29 cellular contexts compared by ENCODE assay signal in the genomic region with DNA sequence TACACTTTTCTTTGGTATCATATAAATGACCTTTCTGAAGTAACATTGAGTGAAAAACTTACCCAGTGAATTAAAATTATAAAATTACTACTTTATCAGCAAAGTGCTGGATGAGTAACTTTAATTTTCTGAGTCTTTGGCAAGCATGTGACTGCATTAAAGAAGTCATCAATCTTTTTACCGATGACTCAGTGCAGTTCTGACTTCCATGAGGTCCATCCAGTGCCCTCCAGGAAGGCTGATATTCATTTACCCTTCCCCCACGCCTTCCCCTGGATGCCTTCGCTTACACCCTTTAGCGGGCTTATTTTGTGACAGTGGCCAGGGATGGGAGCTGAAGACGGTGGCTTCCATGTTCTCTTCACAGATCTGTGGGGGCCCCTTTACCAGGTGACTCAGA.
"Had no signal": no experiment of that assay in that cellular context is flagged by ENCODE, and none has a peak within 500 bp of the region (broad histone marks: within the 10 kb centered on the region; RNA-seq: fewer than 3 reads in every experiment).

No MANE protein-coding gene starts in this region.

- H3K36me3 ChIP-seq: colonic mucosa, gastroesophageal sphincter, heart left ventricle, left lung, ovary, sigmoid colon, stomach, thyroid gland, upper lobe of left lung had no signal

- H3K4me1 ChIP-seq: colonic mucosa, gastroesophageal sphincter, heart left ventricle, left lung, psoas muscle, sigmoid colon, stomach, thyroid gland, upper lobe of left lung had no signal

- H3K27ac ChIP-seq: colonic mucosa, epithelial cell of prostate, gastroesophageal sphincter, heart left ventricle, left lung, ovary, psoas muscle, sigmoid colon, stomach, thyroid gland, upper lobe of left lung had no signal

- DNase-seq: colonic mucosa; effector CD8-positive, alpha-beta T cell; endodermal cell; foreskin fibroblast; heart left ventricle; hippocampal formation; left cardiac atrium; left lung; mammary epithelial cell; naive thymus-derived CD8-positive, alpha-beta T cell; nephron progenitor cell; occipital lobe; ovary; posterior cingulate gyrus; psoas muscle; right cardiac atrium; sigmoid colon; stimulated activated CD4-positive, alpha-beta T cell treated with anti-CD3 and anti-CD28 coated beads, Interleukin-2, amount 100 ng/mL, for 24 hours; stimulated activated CD4-positive, alpha-beta T cell treated with anti-CD3 and anti-CD28 coated beads, Interleukin-4, amount 100 ng/mL, for 24 hours; stimulated activated naive CD4-positive, alpha-beta T cell treated with Interleukin-2 at 50 U/mL for 16 hours; stomach; thyroid gland; upper lobe of left lung had no signal

- FAIRE-seq: islet of Langerhans, urothelium cell line had no signal

- ATAC-seq: esophagus mucosa; gastroesophageal sphincter; heart left ventricle; left cardiac atrium; left lung; naive thymus-derived CD8-positive, alpha-beta T cell; psoas muscle; right cardiac atrium; stimulated activated effector memory CD8-positive, alpha-beta T cell treated with anti-CD3 and anti-CD28 coated beads, Interleukin-12 subunit alpha, Interleukin-12 subunit beta, amount 100 ng/mL, for 72 hours had no signal

- H3K4me3 ChIP-seq: colonic mucosa, gastroesophageal sphincter, heart left ventricle, left lung, ovary, psoas muscle, sigmoid colon, stomach, thyroid gland, upper lobe of left lung had no signal

- H3K9me3 ChIP-seq: colonic mucosa, gastroesophageal sphincter, ovary, psoas muscle, stomach, thyroid gland, upper lobe of left lung had no signal

- H3K27me3 ChIP-seq: colonic mucosa, heart left ventricle, left lung, ovary, sigmoid colon, stomach, thyroid gland, upper lobe of left lung had no signal
